In the genomic region with DNA sequence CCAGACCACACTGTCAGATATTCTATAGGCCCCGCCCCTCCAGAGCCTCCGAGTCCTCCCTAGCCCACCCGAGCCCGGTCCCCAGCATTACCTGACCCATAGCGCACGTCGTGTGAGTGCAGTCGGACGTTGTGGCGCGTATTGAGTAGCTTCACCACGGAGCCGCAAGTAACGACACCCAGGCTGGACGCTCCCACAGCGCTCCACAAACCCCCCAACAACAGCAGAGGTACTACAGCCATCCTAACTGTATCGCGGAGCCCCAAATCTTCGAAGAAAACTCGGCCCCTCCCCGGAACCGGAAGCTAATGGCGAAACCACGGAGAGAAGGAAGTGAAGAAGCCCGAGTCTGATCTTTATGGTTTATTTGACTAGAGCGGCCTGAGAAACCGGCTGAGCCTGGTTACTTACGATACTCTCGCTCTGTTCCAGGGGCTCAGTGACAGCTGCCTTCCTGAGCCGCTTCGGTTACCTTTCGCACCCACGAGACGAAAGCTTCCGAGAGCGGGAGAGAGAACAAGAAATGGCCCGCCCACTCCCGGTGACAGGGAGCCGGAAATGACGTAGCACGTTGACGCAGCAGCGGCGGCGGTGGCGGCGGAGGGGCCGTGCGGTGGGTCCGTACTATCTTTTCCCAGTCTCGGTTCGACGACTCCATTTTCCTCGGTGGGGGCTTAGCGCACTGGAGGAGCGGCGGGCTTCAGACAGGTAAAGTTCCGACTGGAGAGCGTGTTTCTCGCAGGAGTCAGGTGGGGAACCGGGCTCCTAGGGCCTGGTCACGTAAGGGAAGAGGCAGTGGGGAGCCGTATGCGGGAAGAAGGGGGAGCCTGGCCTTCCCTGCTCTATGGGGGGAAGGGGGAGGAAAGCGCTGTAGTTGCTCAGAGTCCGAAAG, we compare ENCODE assay signal across 8 cellular contexts. TPM values are rescaled to one million over a fixed set of nuclear protein-coding genes. Genes with fewer than 3 reads are reported as not detected.
A peak's percentile ranks its signal among the peaks of the same experiment; 100 is the strongest.
DNase-seq lines count a peak whose midpoint lies in the region; TF ChIP-seq lines count a peak whose summit lies in the region.

A gene with protein sequence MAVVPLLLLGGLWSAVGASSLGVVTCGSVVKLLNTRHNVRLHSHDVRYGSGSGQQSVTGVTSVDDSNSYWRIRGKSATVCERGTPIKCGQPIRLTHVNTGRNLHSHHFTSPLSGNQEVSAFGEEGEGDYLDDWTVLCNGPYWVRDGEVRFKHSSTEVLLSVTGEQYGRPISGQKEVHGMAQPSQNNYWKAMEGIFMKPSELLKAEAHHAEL (minus strand): TSS at position 272 of the 892 bp plus-strand sequence. CDS start 30 bp downstream, at position 242.
A gene (plus strand): TSS at position 571 of the 892 bp plus-strand sequence. CDS start 11,197 bp downstream, outside the sequence.

- WGBS in mesenchymal stem cell, result under 1% methylated on average over 65 of the region's 66 CpGs

- peak within 1 kb of the TSS in 1 of 2 experiments; percentile 57 for H2BK12ac ChIP-seq in mesenchymal stem cell (ENCODE audit: low read length in 2 of 2)

- H3K79me1 ChIP-seq in mesenchymal stem cell (replicated peaks; ENCODE audit: low read length, poor library complexity, severe bottlenecking), result peaks cover 3% of the 10 kb centered on the region

- CTCF ChIA-PET in activated CD8-positive, alpha-beta memory T cell treated with anti-CD3 and anti-CD28 coated beads for 36 hours (lab: Charles Lee), result interaction anchor here (1.0 to 3.2 kb wide), 3 partner anchors 15 to 65 kb away, joined by 4 to 15 read pairs (median 8); a partner anchor contains a TSS

- H3K4ac ChIP-seq in mesenchymal stem cell (ENCODE audit: low read depth in 1 of 2, low read length in 2 of 2), result peak within 1 kb of the TSS; percentile 67 to 91

- peak within 1 kb of the TSS; percentile 84 for H2AFZ ChIP-seq in mesenchymal stem cell (ENCODE audit: low read depth, low read length)

- peak within 1 kb of the TSS; percentile 85 for H3K4me2 ChIP-seq in mesenchymal stem cell (ENCODE audit: low read length, poor library complexity, severe bottlenecking)

- peak within 1 kb of the TSS; percentile 85 for H2BK5ac ChIP-seq in mesenchymal stem cell (ENCODE audit: low read depth, low read length, poor library complexity, severe bottlenecking)

- H3K36me3 ChIP-seq in effector memory CD4-positive, alpha-beta T cell (ENCODE audit: control insufficient read depth, insufficient read depth, low read length), result no peaks in the 10 kb centered on the region
- H3K36me3 ChIP-seq in mesenchymal stem cell (ENCODE audit: control insufficient read depth in 1 of 2, insufficient read depth in 2 of 2, low read depth in 1 of 2, low read length in 2 of 2), result peaks cover 34% of the 10 kb centered on the region in 2 experiments

- no peaks in the 10 kb centered on the region for H3K9me3 ChIP-seq in effector memory CD4-positive, alpha-beta T cell (ENCODE audit: control insufficient read depth, low read length)
- H3K9me3 ChIP-seq in mesenchymal stem cell (ENCODE audit: control insufficient read depth, low read length), result no peaks in the 10 kb centered on the region

- peak within 1 kb of the TSS; percentile 94 to 96 for H3K18ac ChIP-seq in mesenchymal stem cell (ENCODE audit: low read depth in 1 of 2, low read length in 2 of 2)

- H3K9ac ChIP-seq in mesenchymal stem cell (ENCODE audit: low read length), result peak within 1 kb of the TSS; percentile 98

- peak within 1 kb of the TSS; percentile 92 for H4K8ac ChIP-seq in mesenchymal stem cell (ENCODE audit: low read length)

- peak within 1 kb of the TSS; percentile 90 for H4K91ac ChIP-seq in mesenchymal stem cell (ENCODE audit: low read length)

- H2BK15ac ChIP-seq in mesenchymal stem cell (ENCODE audit: low read depth, poor library complexity, severe bottlenecking), result peak within 1 kb of the TSS; percentile 76

- peak within 1 kb of the TSS in 1 of 2 experiments; percentile 97 for H3K14ac ChIP-seq in mesenchymal stem cell (ENCODE audit: low read length in 2 of 2)

- H3K27me3 ChIP-seq in effector memory CD4-positive, alpha-beta T cell (replicated peaks; ENCODE audit: control insufficient read depth, insufficient read depth, low read length, poor library complexity, severe bottlenecking), result no peaks in the 10 kb centered on the region
- no peaks in the 10 kb centered on the region for H3K27me3 ChIP-seq in mesenchymal stem cell (ENCODE audit: control insufficient read depth in 1 of 2, insufficient read depth in 1 of 2, low read length in 2 of 2)

- POLR2A ChIA-PET in activated CD8-positive, alpha-beta memory T cell treated with anti-CD3 and anti-CD28 coated beads for 36 hours (lab: Charles Lee), result interaction anchor here (1.0 to 2.8 kb wide), 8 partner anchors 12 to 63 kb away, joined by 3 to 30 read pairs (median 5); a partner anchor contains a TSS

- H3K4me3 ChIP-seq in effector memory CD4-positive, alpha-beta T cell (ENCODE audit: insufficient read depth, low read depth, low read length, poor library complexity, severe bottlenecking), result peak within 1 kb of the TSS; percentile 92
- H3K4me3 ChIP-seq in mesenchymal stem cell (ENCODE audit: insufficient read depth in 1 of 2, low read depth in 1 of 2, low read length in 2 of 2), result peak within 1 kb of the TSS; percentile 92 to 95

- H3K4me1 ChIP-seq in effector memory CD4-positive, alpha-beta T cell (ENCODE audit: control insufficient read depth, insufficient read depth, low read length, poor library complexity, severe bottlenecking), result peaks cover 8% of the 10 kb centered on the region
- H3K4me1 ChIP-seq in mesenchymal stem cell (ENCODE audit: control insufficient read depth, insufficient read depth, low read depth, low read length), result peaks cover 7% of the 10 kb centered on the region

- no peak for TF ChIP-seq CTCF in GM20000 (IDR thresholded peaks at IDR 0.05; ENCODE audit: extremely low read depth, missing control alignments)

- no peak within 1 kb of the TSS for H2AK5ac ChIP-seq in mesenchymal stem cell (ENCODE audit: low read length, severe bottlenecking)

- H3K23ac ChIP-seq in mesenchymal stem cell (ENCODE audit: low read length in 2 of 2), result peak within 1 kb of the TSS; percentile 12 to 98

- H3K27ac ChIP-seq in effector memory CD4-positive, alpha-beta T cell (ENCODE audit: insufficient read depth, low read length, poor library complexity, severe bottlenecking), result peak within 1 kb of the TSS; percentile 99
- peak within 1 kb of the TSS; percentile 95 for H3K27ac ChIP-seq in mesenchymal stem cell (ENCODE audit: low read length, poor library complexity, severe bottlenecking)

- H2BK120ac ChIP-seq in mesenchymal stem cell (ENCODE audit: low read depth, low read length), result peak within 1 kb of the TSS; percentile 86

- DNase-seq in COR-L47 (lab: John Stamatoyannopoulos, UW) (peak; percentile 86), GM20000 (ENCODE audit: low spot score) (peak; percentile 95), HT1080 (ENCODE audit: low read depth) (peak; percentile 84), NOMO-1 (lab: John Stamatoyannopoulos, UW; ENCODE audit: unreplicated experiment in 2 of 2) (peak; percentile 87 to 89), mesenchymal stem cell (peak; percentile 94)
- DNase-seq in effector memory CD4-positive, alpha-beta T cell, result peak; percentile 86 to 90 (median 89)
- DNase-seq in stimulated activated CD8-positive, alpha-beta memory T cell treated with anti-CD3 and anti-CD28 coated beads, Interleukin-12 subunit alpha, Interleukin-12 subunit beta, amount 100 ng/mL, for 4 hours (ENCODE audit: low read depth), result peak; percentile 88

RNA-seq across cellular contexts. Expression of the first gene that starts in this region (rescaled TPM):
- total RNA-seq in HT1080 (2014; rRNA removed; shearing (Covaris generic)), result 49.3 and 64.3 TPM in 2 replicates
- polyA plus RNA-seq in HT1080 (2015; cell fraction: cytosol; rRNA removed), result 38.4 and 45.6 TPM in 2 replicates
- 37.7 and 38.1 TPM in 2 replicates for polyA plus RNA-seq in HT1080 (2015; cell fraction: nucleus; rRNA removed)
- 10 to 100 TPM; 44.7 to 47.1 TPM for total RNA-seq in activated CD8-positive, alpha-beta memory T cell treated with anti-CD3 and anti-CD28 coated beads for 36 hours
- 91.1 TPM for polyA plus RNA-seq in mesenchymal stem cell (2013, experiment 1 of 2)
- polyA plus RNA-seq in mesenchymal stem cell (2013, experiment 2 of 2), result 93.4 TPM

RNA-seq across cellular contexts. Expression of the second gene that starts in this region (rescaled TPM):
- 48.7 and 52.3 TPM in 2 replicates for total RNA-seq in HT1080 (2014; rRNA removed; shearing (Covaris generic))
- polyA plus RNA-seq in HT1080 (2015; cell fraction: cytosol; rRNA removed), result 16.3 and 18.9 TPM in 2 replicates
- polyA plus RNA-seq in HT1080 (2015; cell fraction: nucleus; rRNA removed), result 50.9 and 55.1 TPM in 2 replicates
- total RNA-seq in activated CD8-positive, alpha-beta memory T cell treated with anti-CD3 and anti-CD28 coated beads for 36 hours, result 10 to 100 TPM; 81.7 to 82.6 TPM
- 42.0 TPM for polyA plus RNA-seq in mesenchymal stem cell (2013, experiment 1 of 2)
- polyA plus RNA-seq in mesenchymal stem cell (2013, experiment 2 of 2), result 37.7 TPM

Comparison
In these comparisons a context has a peak if more than half of its experiments do, and no peak if none do; other contexts are left out.
1. Peak in every context shown above with its lines: DNase-seq, H3K4me3 ChIP-seq and H3K27ac ChIP-seq.